Comparison of ENCODE assay signal across 10 cellular contexts in the genomic region with DNA sequence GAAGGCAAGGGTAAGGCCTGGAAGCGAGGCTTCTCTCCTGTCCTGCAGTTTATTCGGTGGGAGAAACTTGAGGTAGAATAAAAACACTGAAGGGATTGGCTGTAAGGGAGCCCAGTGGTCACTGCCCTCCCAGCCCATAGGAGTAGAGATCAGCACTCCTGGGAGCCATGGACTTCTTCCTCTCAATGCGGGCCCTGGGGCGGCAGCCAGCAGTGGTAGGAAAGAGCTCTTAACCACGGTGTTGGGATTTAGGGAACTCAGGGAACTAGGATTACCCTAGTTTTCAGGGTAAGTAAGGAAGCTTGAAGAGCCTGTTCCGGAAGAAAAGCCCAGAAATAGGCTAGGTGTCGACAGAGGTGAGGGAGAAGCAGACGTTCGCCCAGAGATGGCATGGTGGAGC. TPM values are rescaled to one million over a fixed set of nuclear protein-coding genes. Genes with fewer than 3 reads are reported as not detected.
A peak's percentile ranks its signal among the peaks of the same experiment; 100 is the strongest.
DNase-seq lines count a peak whose midpoint lies in the region; ATAC-seq and TF ChIP-seq lines count a peak whose summit lies in the region.
"Had no signal": no experiment of that assay in that cellular context is flagged by ENCODE, and none has a peak within 500 bp of the region (broad histone marks: within the 10 kb centered on the region; RNA-seq: fewer than 3 reads in every experiment).

No MANE protein-coding gene starts in this region.

- H3K9me3 ChIP-seq in IMR-90 (ENCODE audit: control insufficient read depth, insufficient read depth, low read length), result no peaks in the 10 kb centered on the region
- no peaks in the 10 kb centered on the region for H3K9me3 ChIP-seq in left ventricle myocardium inferior (replicated peaks)
- H3K9me3 ChIP-seq in gastrocnemius medialis, result no peaks in the 10 kb centered on the region

- peak overlapping the region; percentile 17; the same call in 1 of the 2 replicates for H3K14ac ChIP-seq in IMR-90 (replicated peaks; ENCODE audit: low read depth, low read length)

- POLR2A ChIA-PET in IMR-90 (lab: Charles Lee; ENCODE audit: unreplicated experiment), result no interaction called here

- peak overlapping the region; percentile 15 for H2AK9ac ChIP-seq in IMR-90 (replicated peaks; ENCODE audit: low read depth, low read length, poor library complexity)

- peak overlapping the region; percentile 12; the same call in 1 of the 2 replicates for H3K9ac ChIP-seq in IMR-90 (ENCODE audit: low read depth, low read length)

- no peak for TF ChIP-seq RAD21 in IMR-90 (IDR thresholded peaks at IDR 0.05; ENCODE audit: low read length)

- peak overlapping the region; percentile 55 for H4K91ac ChIP-seq in IMR-90 (ENCODE audit: insufficient read depth, low read depth, low read length)

- H3K4me2 ChIP-seq in IMR-90 (ENCODE audit: low read depth, low read length), result no peak overlapping the region; the same call in 1 of the 2 replicates

- TF ChIP-seq CTCF in IMR-90 (conservative IDR thresholded peaks at IDR 0.05; ENCODE audit: low read depth, low read length), result no peak
- TF ChIP-seq CTCF in left ventricle myocardium inferior (IDR thresholded peaks at IDR 0.05; ENCODE audit: borderline replicate concordance), result no peak
- TF ChIP-seq CTCF in gastrocnemius medialis (IDR thresholded peaks at IDR 0.05 in 4 of 5, conservative IDR thresholded peaks at IDR 0.05 in 1 of 5), result no peak

- intact Hi-C loops in IMR-90 (cut with micrococcal nuclease), result no loop called here
- intact Hi-C loops in left ventricle myocardium inferior (cut with micrococcal nuclease), result no loop called here
- intact Hi-C loops in gastrocnemius medialis (cut with DNase I; ENCODE audit: low total_unique reads), result no loop called here

- dilution Hi-C loops in IMR-90 (cut with HindIII; ENCODE audit: low sequenced_read_pairs, unreplicated experiment), result no loop called here

- H4K5ac ChIP-seq in IMR-90 (ENCODE audit: low read depth, low read length), result peak overlapping the region; percentile 76; the same call in 1 of the 2 replicates

- peak overlapping the region; percentile 77; the same call in 1 of the 2 replicates for H3K27ac ChIP-seq in IMR-90 (ENCODE audit: insufficient read depth, low read length)
- H3K27ac ChIP-seq in left ventricle myocardium inferior (replicated peaks), result peak overlapping the region; percentile 79
- peak overlapping the region; percentile 48 to 68 (median 52) for H3K27ac ChIP-seq in gastrocnemius medialis

- BruUV-seq in IMR-90 (replicated peaks; lab: Mats Ljungman, UMichigan), result no TSS peak

- in situ Hi-C loops in IMR-90 (cut with MboI; ENCODE audit: low sequenced_read_pairs) (no loop called here), gastrocnemius medialis (cut with MboI; ENCODE audit: low sequenced_read_pairs in 4 of 4) (no loop called here)

- H3K4me1 ChIP-seq in IMR-90 (ENCODE audit: control insufficient read depth, insufficient read depth, low read length) (peaks cover 35% of the 10 kb centered on the region), left ventricle myocardium inferior (peaks cover 39% of the 10 kb centered on the region), gastrocnemius medialis (peaks cover 4 to 12% of the 10 kb centered on the region in 2 donors)

- H3K18ac ChIP-seq in IMR-90 (ENCODE audit: low read depth, low read length), result peak overlapping the region; percentile 33; the same call in 1 of the 2 replicates

- peaks cover 24% of the 10 kb centered on the region for H3K36me3 ChIP-seq in IMR-90 (ENCODE audit: control insufficient read depth, insufficient read depth, low read length)
- H3K36me3 ChIP-seq in left ventricle myocardium inferior, result peaks cover 61% of the 10 kb centered on the region
- peaks cover 4 to 76% of the 10 kb centered on the region in 2 donors for H3K36me3 ChIP-seq in gastrocnemius medialis

- H4K20me1 ChIP-seq in IMR-90 (ENCODE audit: insufficient read depth, low read length), result no peaks in the 10 kb centered on the region

- peak overlapping the region; percentile 45; the same call in 1 of the 2 replicates for H2AK5ac ChIP-seq in IMR-90 (ENCODE audit: low read depth, low read length)

- no peak overlapping the region for H4K8ac ChIP-seq in IMR-90 (ENCODE audit: low read depth in 2 of 2, low read length in 2 of 2)

- H3K4me3 ChIP-seq in IMR-90 (ENCODE audit: insufficient read depth, low read depth, low read length) (no peak overlapping the region), left ventricle myocardium inferior (no peak overlapping the region), gastrocnemius medialis (no peak overlapping the region)

- H2BK5ac ChIP-seq in IMR-90 (ENCODE audit: low read depth, low read length, poor library complexity, severe bottlenecking), result no peak overlapping the region

- TF ChIP-seq POLR2A in IMR-90 (IDR thresholded peaks at IDR 0.05; ENCODE audit: low read depth, low read length) (no peak), gastrocnemius medialis (IDR thresholded peaks at IDR 0.05) (no peak)

- DNase-seq in IMR-90, result no peak
- DNase-seq in left ventricle myocardium inferior, result no peak
- no peak for DNase-seq in gastrocnemius medialis
- DNase-seq in UCSD-AML1 (lab: John Stamatoyannopoulos, UW; ENCODE audit: unreplicated experiment), result no peak
- DNase-seq in activated CD4-positive, alpha-beta T cell treated with anti-CD3 and anti-CD28 coated beads for 4 hours, result no peak
- DNase-seq: ACHN; activated T-cell treated with anti-CD3 and anti-CD28 coated beads, Interleukin-2, amount 50 U/mL, for 24 hours; hippocampal formation; SW 1271 had no signal

- no CpG with 5 or more reads among the region's 9 CpGs for WGBS in IMR-90 (ENCODE audit: extremely low coverage in 2 of 2, insufficient read length in 1 of 2), 2 experiments

- peak overlapping the region; percentile 5; the same call in 1 of the 2 replicates for H2BK20ac ChIP-seq in IMR-90 (ENCODE audit: low read depth, low read length)

- no peak overlapping the region for H2AFZ ChIP-seq in IMR-90 (replicated peaks; ENCODE audit: low read length, poor library complexity)

- peaks cover 0 to 25% of the 10 kb centered on the region in 2 experiments; a peak in 1 of 4 replicates for H3K79me1 ChIP-seq in IMR-90 (ENCODE audit: low read depth in 1 of 2, low read length in 2 of 2)

- ATAC-seq in IMR-90 (ENCODE audit: low read depth) (no peak), gastrocnemius medialis (no peak), GM18858 (IDR thresholded peaks at IDR 0.05; ENCODE audit: unreplicated experiment) (no peak)

- no peak overlapping the region for H3K56ac ChIP-seq in IMR-90 (ENCODE audit: extremely low read depth, insufficient read depth, low read length)

- peaks cover 20% of the 10 kb centered on the region for H3K9me1 ChIP-seq in IMR-90 (ENCODE audit: insufficient read depth, low read length)

- H3K23ac ChIP-seq in IMR-90 (ENCODE audit: low read depth, low read length), result no peak overlapping the region

- H2BK120ac ChIP-seq in IMR-90 (ENCODE audit: low read depth, low read length), result peak overlapping the region; percentile 67; the same call in 1 of the 2 replicates

- H3K4ac ChIP-seq in IMR-90 (ENCODE audit: low read depth, low read length), result peak overlapping the region; percentile 71

- no peak overlapping the region for H2BK15ac ChIP-seq in IMR-90 (ENCODE audit: low read depth, low read length)

- no peaks in the 10 kb centered on the region for H3K27me3 ChIP-seq in IMR-90 (ENCODE audit: control insufficient read depth, insufficient read depth, low read length)
- H3K27me3 ChIP-seq in left ventricle myocardium inferior (ENCODE audit: low read depth), result no peaks in the 10 kb centered on the region
- no peaks in the 10 kb centered on the region for H3K27me3 ChIP-seq in gastrocnemius medialis

- CTCF ChIA-PET in IMR-90 (lab: Yijun Ruan, JAX), result interaction anchor here (0.8 kb wide), 1 partner anchor 106 kb away, joined by 4 read pairs; no protein-coding TSS in a partner anchor

TF ChIP-seq in IMR-90, 13 proteins besides CTCF, POLR2A, EP300 and RAD21 (continues in another document):
- TF ChIP-seq MAZ (IDR thresholded peaks at IDR 0.05; ENCODE audit: borderline replicate concordance, low read depth, low read length) (no peak), FOS (IDR thresholded peaks at IDR 0.05; ENCODE audit: low read depth, low read length) (no peak), CEBPB (IDR thresholded peaks at IDR 0.05; ENCODE audit: low read depth, low read length) (no peak), CHD1 (IDR thresholded peaks at IDR 0.05; ENCODE audit: low read depth, low read length) (no peak)

RNA-seq across cellular contexts. Expression of a gene that starts 23.8 kb away (rescaled TPM):
- 6.5 and 7.5 TPM in 2 replicates for total RNA-seq in IMR-90 (2012; rRNA removed)
- 29.2 TPM in 2 replicates for polyA plus RNA-seq in IMR-90 (2012; rRNA removed)
- polyA plus RNA-seq in IMR-90 (2012; cell fraction: cytosol; rRNA removed), result 17.3 and 46.5 TPM in 2 replicates
- polyA plus RNA-seq in IMR-90 (2012; cell fraction: nucleus; rRNA removed; ENCODE audit: low replicate concordance), result 42.7 and 138 TPM in 2 replicates
- 7.7 TPM for total RNA-seq in left ventricle myocardium inferior
- 10 to 100 TPM; 16.4 to 30.1 (median 24.1) TPM for total RNA-seq in gastrocnemius medialis

RNA-seq across cellular contexts. Expression of a gene that starts 40.5 kb away (rescaled TPM):
- total RNA-seq in IMR-90 (2012; rRNA removed), result 0.56 and 0.72 TPM in 2 replicates
- 1.4 and 2.9 TPM in 2 replicates for polyA plus RNA-seq in IMR-90 (2012; rRNA removed)
- polyA plus RNA-seq in IMR-90 (2012; cell fraction: cytosol; rRNA removed), result 1.4 and 2.6 TPM in 2 replicates
- polyA plus RNA-seq in IMR-90 (2012; cell fraction: nucleus; rRNA removed; ENCODE audit: low replicate concordance), result 1.5 and 3.3 TPM in 2 replicates
- 0.99 TPM for total RNA-seq in left ventricle myocardium inferior
- total RNA-seq in gastrocnemius medialis, result under 1 TPM in 3 of 4 donors, not detected in 1; 0.33 to 0.66 (median 0.47) TPM

RNA-seq across cellular contexts. Expression of a gene that starts 49.7 kb away (rescaled TPM):
- total RNA-seq in IMR-90 (2012; rRNA removed) (9.7 and 10.6 TPM in 2 replicates), left ventricle myocardium inferior (48.8 TPM), gastrocnemius medialis (10 to 100 TPM; 22.4 to 39.9 (median 27.5) TPM)
- 44.0 and 46.6 TPM in 2 replicates for polyA plus RNA-seq in IMR-90 (2012; rRNA removed)
- polyA plus RNA-seq in IMR-90 (2012; cell fraction: cytosol; rRNA removed), result 32.3 and 40.6 TPM in 2 replicates
- 76.9 and 130 TPM in 2 replicates for polyA plus RNA-seq in IMR-90 (2012; cell fraction: nucleus; rRNA removed; ENCODE audit: low replicate concordance)

RNA-seq across cellular contexts. Expression of a gene that starts 53.6 kb away (rescaled TPM):
- total RNA-seq in IMR-90 (2012; rRNA removed) (18.8 and 23.6 TPM in 2 replicates), left ventricle myocardium inferior (25.6 TPM), gastrocnemius medialis (100 to 1,000 TPM in 2 of 4 donors, 10 to 100 TPM in 2; 65.3 to 138 (median 95.3) TPM)
- polyA plus RNA-seq in IMR-90 (2012; rRNA removed), result 34.0 and 36.2 TPM in 2 replicates
- 24.2 and 40.8 TPM in 2 replicates for polyA plus RNA-seq in IMR-90 (2012; cell fraction: cytosol; rRNA removed)
- polyA plus RNA-seq in IMR-90 (2012; cell fraction: nucleus; rRNA removed; ENCODE audit: low replicate concordance), result 174 and 188 TPM in 2 replicates

RNA-seq across cellular contexts. Expression of a gene that starts 54.7 kb away (rescaled TPM):
- 37.5 and 37.8 TPM in 2 replicates for total RNA-seq in IMR-90 (2012; rRNA removed)
- 45.5 and 45.6 TPM in 2 replicates for polyA plus RNA-seq in IMR-90 (2012; rRNA removed)
- polyA plus RNA-seq in IMR-90 (2012; cell fraction: cytosol; rRNA removed), result 17.2 and 19.2 TPM in 2 replicates
- 115 and 123 TPM in 2 replicates for polyA plus RNA-seq in IMR-90 (2012; cell fraction: nucleus; rRNA removed; ENCODE audit: low replicate concordance)
- total RNA-seq in left ventricle myocardium inferior, result 79.7 TPM
- total RNA-seq in gastrocnemius medialis, result 10 to 100 TPM; 49.7 to 81.9 (median 53.8) TPM
